Comparison of ENCODE assay signal across 1 cellular context in genomic region chr17:37512442-37513070, GRCh38.
TF ChIP-seq lines count a peak whose summit lies in the region.

No MANE protein-coding gene starts in this region.

TF ChIP-seq in HepG2, 621 proteins besides CTCF, POLR2A, EP300 and RAD21 (continued from another document and continues in another):
- TF ChIP-seq, protein P1, sequence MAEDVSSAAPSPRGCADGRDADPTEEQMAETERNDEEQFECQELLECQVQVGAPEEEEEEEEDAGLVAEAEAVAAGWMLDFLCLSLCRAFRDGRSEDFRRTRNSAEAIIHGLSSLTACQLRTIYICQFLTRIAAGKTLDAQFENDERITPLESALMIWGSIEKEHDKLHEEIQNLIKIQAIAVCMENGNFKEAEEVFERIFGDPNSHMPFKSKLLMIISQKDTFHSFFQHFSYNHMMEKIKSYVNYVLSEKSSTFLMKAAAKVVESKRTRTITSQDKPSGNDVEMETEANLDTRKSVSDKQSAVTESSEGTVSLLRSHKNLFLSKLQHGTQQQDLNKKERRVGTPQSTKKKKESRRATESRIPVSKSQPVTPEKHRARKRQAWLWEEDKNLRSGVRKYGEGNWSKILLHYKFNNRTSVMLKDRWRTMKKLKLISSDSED (CRISPR knock-in tag; IDR thresholded peaks at IDR 0.05) = no peak
- TF ChIP-seq HMGXB4 (CRISPR knock-in tag; IDR thresholded peaks at IDR 0.05; ENCODE audit: borderline replicate concordance in 1 of 2, low read depth in 1 of 2) = no peak
- peak; percentile 96 for TF ChIP-seq ZBTB33 (CRISPR knock-in tag; IDR thresholded peaks at IDR 0.05)
- TF ChIP-seq ZNF367 (CRISPR knock-in tag; IDR thresholded peaks at IDR 0.05; ENCODE audit: borderline replicate concordance) = no peak
- TF ChIP-seq KAT7 (CRISPR knock-in tag; IDR thresholded peaks at IDR 0.05; ENCODE audit: borderline replicate concordance) = no peak
- peak; percentile 59; the same call in 1 of the 2 replicates for TF ChIP-seq HOXA3 (CRISPR knock-in tag; IDR thresholded peaks at IDR 0.05)
- no peak for TF ChIP-seq ASH2L (IDR thresholded peaks at IDR 0.05; ENCODE audit: insufficient read length, low read depth, low read length)
- no peak for TF ChIP-seq ZNF224 (CRISPR knock-in tag; IDR thresholded peaks at IDR 0.05)
- no peak for TF ChIP-seq SP140L (CRISPR knock-in tag; IDR thresholded peaks at IDR 0.05; ENCODE audit: borderline replicate concordance)
- no peak for TF ChIP-seq FOSL1 (CRISPR knock-in tag; IDR thresholded peaks at IDR 0.05; ENCODE audit: borderline replicate concordance)
- TF ChIP-seq SALL1 (CRISPR knock-in tag; IDR thresholded peaks at IDR 0.05) = no peak; the same call in 1 of the 2 replicates
- TF ChIP-seq ZNF709 (CRISPR knock-in tag; IDR thresholded peaks at IDR 0.05) = no peak
- TF ChIP-seq ZNF12 (CRISPR knock-in tag; IDR thresholded peaks at IDR 0.05) = no peak
- TF ChIP-seq NR2F1 (CRISPR knock-in tag; IDR thresholded peaks at IDR 0.05) = no peak
- no peak for TF ChIP-seq THYN1 (CRISPR knock-in tag; IDR thresholded peaks at IDR 0.05; ENCODE audit: borderline replicate concordance, low read depth)
- 0 out of 2 replicates have a peak, but pooled peaks have one; percentile 30 for TF ChIP-seq RXRA (CRISPR knock-in tag; IDR thresholded peaks at IDR 0.05)
- TF ChIP-seq FOXK2 (IDR thresholded peaks at IDR 0.05) = no peak
- TF ChIP-seq, protein P2, sequence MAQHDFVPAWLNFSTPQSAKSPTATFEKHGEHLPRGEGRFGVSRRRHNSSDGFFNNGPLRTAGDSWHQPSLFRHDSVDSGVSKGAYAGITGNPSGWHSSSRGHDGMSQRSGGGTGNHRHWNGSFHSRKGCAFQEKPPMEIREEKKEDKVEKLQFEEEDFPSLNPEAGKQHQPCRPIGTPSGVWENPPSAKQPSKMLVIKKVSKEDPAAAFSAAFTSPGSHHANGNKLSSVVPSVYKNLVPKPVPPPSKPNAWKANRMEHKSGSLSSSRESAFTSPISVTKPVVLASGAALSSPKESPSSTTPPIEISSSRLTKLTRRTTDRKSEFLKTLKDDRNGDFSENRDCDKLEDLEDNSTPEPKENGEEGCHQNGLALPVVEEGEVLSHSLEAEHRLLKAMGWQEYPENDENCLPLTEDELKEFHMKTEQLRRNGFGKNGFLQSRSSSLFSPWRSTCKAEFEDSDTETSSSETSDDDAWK (CRISPR knock-in tag; IDR thresholded peaks at IDR 0.05) = no peak
- peak; percentile 36; the same call in 1 of the 2 replicates for TF ChIP-seq MAX (IDR thresholded peaks at IDR 0.05)
- TF ChIP-seq ZNF589 (CRISPR knock-in tag; conservative IDR thresholded peaks at IDR 0.05) = no peak
- no peak for TF ChIP-seq SOX5 (CRISPR knock-in tag; IDR thresholded peaks at IDR 0.05; ENCODE audit: borderline replicate concordance)
- no peak for TF ChIP-seq ZNF34 (CRISPR knock-in tag; IDR thresholded peaks at IDR 0.05; ENCODE audit: borderline replicate concordance)
- no peak for TF ChIP-seq ZNF75D (CRISPR knock-in tag; IDR thresholded peaks at IDR 0.05; ENCODE audit: borderline replicate concordance)
- no peak for TF ChIP-seq BRF2 (CRISPR knock-in tag; IDR thresholded peaks at IDR 0.05)
- no peak for TF ChIP-seq RORA (CRISPR knock-in tag; IDR thresholded peaks at IDR 0.05)
- no peak for TF ChIP-seq ZNF777 (CRISPR knock-in tag; IDR thresholded peaks at IDR 0.05)
- no peak for TF ChIP-seq TOPORS (CRISPR knock-in tag; IDR thresholded peaks at IDR 0.05)
- TF ChIP-seq ZKSCAN1 (IDR thresholded peaks at IDR 0.05; ENCODE audit: low read length) = no peak
- TF ChIP-seq ZNF724P (CRISPR knock-in tag; IDR thresholded peaks at IDR 0.05; ENCODE audit: borderline replicate concordance) = no peak
- no peak for TF ChIP-seq HOXA9 (CRISPR knock-in tag; IDR thresholded peaks at IDR 0.05; ENCODE audit: borderline replicate concordance)
- TF ChIP-seq ZNF496 (CRISPR knock-in tag; IDR thresholded peaks at IDR 0.05; ENCODE audit: insufficient replicate concordance) = no peak
- TF ChIP-seq, protein P3, sequence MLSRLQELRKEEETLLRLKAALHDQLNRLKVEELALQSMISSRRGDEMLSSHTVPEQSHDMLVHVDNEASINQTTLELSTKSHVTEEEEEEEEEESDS (CRISPR knock-in tag; IDR thresholded peaks at IDR 0.05; ENCODE audit: borderline replicate concordance) = no peak
- TF ChIP-seq HOXA5 (CRISPR knock-in tag; IDR thresholded peaks at IDR 0.05) = no peak
- TF ChIP-seq FOXA3 (CRISPR knock-in tag; IDR thresholded peaks at IDR 0.05) = no peak
- TF ChIP-seq, protein P4, sequence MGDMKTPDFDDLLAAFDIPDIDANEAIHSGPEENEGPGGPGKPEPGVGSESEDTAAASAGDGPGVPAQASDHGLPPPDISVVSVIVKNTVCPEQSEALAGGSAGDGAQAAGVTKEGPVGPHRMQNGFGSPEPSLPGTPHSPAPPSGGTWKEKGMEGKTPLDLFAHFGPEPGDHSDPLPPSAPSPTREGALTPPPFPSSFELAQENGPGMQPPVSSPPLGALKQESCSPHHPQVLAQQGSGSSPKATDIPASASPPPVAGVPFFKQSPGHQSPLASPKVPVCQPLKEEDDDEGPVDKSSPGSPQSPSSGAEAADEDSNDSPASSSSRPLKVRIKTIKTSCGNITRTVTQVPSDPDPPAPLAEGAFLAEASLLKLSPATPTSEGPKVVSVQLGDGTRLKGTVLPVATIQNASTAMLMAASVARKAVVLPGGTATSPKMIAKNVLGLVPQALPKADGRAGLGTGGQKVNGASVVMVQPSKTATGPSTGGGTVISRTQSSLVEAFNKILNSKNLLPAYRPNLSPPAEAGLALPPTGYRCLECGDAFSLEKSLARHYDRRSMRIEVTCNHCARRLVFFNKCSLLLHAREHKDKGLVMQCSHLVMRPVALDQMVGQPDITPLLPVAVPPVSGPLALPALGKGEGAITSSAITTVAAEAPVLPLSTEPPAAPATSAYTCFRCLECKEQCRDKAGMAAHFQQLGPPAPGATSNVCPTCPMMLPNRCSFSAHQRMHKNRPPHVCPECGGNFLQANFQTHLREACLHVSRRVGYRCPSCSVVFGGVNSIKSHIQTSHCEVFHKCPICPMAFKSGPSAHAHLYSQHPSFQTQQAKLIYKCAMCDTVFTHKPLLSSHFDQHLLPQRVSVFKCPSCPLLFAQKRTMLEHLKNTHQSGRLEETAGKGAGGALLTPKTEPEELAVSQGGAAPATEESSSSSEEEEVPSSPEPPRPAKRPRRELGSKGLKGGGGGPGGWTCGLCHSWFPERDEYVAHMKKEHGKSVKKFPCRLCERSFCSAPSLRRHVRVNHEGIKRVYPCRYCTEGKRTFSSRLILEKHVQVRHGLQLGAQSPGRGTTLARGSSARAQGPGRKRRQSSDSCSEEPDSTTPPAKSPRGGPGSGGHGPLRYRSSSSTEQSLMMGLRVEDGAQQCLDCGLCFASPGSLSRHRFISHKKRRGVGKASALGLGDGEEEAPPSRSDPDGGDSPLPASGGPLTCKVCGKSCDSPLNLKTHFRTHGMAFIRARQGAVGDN (CRISPR knock-in tag; IDR thresholded peaks at IDR 0.05) = peak; percentile 59
- TF ChIP-seq HDAC6 (IDR thresholded peaks at IDR 0.05; ENCODE audit: low read depth, low read length) = no peak
- no peak for TF ChIP-seq REPIN1 (CRISPR knock-in tag; IDR thresholded peaks at IDR 0.05; ENCODE audit: borderline replicate concordance, low read depth)
- TF ChIP-seq PCBP1 (IDR thresholded peaks at IDR 0.05; ENCODE audit: borderline replicate concordance, low read depth, low read length) = no peak
- TF ChIP-seq ZMAT3 (CRISPR knock-in tag; conservative IDR thresholded peaks at IDR 0.05) = no peak
- TF ChIP-seq, protein P5, sequence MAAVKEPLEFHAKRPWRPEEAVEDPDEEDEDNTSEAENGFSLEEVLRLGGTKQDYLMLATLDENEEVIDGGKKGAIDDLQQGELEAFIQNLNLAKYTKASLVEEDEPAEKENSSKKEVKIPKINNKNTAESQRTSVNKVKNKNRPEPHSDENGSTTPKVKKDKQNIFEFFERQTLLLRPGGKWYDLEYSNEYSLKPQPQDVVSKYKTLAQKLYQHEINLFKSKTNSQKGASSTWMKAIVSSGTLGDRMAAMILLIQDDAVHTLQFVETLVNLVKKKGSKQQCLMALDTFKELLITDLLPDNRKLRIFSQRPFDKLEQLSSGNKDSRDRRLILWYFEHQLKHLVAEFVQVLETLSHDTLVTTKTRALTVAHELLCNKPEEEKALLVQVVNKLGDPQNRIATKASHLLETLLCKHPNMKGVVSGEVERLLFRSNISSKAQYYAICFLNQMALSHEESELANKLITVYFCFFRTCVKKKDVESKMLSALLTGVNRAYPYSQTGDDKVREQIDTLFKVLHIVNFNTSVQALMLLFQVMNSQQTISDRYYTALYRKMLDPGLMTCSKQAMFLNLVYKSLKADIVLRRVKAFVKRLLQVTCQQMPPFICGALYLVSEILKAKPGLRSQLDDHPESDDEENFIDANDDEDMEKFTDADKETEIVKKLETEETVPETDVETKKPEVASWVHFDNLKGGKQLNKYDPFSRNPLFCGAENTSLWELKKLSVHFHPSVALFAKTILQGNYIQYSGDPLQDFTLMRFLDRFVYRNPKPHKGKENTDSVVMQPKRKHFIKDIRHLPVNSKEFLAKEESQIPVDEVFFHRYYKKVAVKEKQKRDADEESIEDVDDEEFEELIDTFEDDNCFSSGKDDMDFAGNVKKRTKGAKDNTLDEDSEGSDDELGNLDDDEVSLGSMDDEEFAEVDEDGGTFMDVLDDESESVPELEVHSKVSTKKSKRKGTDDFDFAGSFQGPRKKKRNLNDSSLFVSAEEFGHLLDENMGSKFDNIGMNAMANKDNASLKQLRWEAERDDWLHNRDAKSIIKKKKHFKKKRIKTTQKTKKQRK (IDR thresholded peaks at IDR 0.05; ENCODE audit: low read length) = no peak
- no peak for TF ChIP-seq ZNF558 (CRISPR knock-in tag; IDR thresholded peaks at IDR 0.05; ENCODE audit: borderline replicate concordance)
- no peak for TF ChIP-seq ZNF431 (CRISPR knock-in tag; IDR thresholded peaks at IDR 0.05; ENCODE audit: borderline replicate concordance, low read depth)
- TF ChIP-seq ZNF451 (CRISPR knock-in tag; IDR thresholded peaks at IDR 0.05) = no peak
- no peak for TF ChIP-seq HMGXB3 (CRISPR knock-in tag; IDR thresholded peaks at IDR 0.05; ENCODE audit: borderline replicate concordance)
- TF ChIP-seq SMYD3 (CRISPR knock-in tag; IDR thresholded peaks at IDR 0.05) = no peak
- no peak for TF ChIP-seq SMARCE1 (IDR thresholded peaks at IDR 0.05; ENCODE audit: borderline replicate concordance)
- TF ChIP-seq GATAD1 (CRISPR knock-in tag; IDR thresholded peaks at IDR 0.05) = no peak
